In the genomic region with DNA sequence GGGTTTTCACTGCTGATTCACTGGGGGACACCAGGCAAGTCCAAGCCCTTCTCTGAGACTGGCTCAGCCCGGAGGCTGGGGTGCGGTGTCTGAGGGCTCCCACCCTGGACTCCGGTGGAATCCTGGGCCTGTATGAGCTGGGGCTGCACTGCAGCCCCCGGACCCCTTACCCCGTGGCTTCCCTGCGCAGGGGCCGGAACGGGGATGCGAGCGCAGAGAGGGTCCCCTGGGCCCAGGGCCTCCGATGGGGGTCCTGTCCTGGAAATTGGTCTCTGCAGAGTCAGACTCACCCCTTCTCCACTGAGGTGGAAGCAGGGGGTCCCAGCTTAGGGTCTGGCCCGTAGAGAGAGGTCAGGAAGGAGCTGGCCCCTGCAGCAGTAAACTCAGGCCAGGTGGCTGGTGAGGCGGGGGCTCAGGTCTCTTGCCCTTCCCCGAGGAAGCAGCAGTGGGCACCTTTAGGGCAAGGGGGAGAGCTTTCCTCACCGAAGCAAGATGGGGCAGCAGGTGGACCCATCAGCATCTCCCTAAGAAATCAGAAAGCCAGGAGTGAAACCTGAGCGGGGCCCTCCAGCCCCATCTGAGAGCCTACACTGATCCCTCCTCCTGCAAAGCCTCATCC, we compare ENCODE assay signal across 8 cellular contexts. TPM values are rescaled to one million over a fixed set of nuclear protein-coding genes. Genes with fewer than 3 reads are reported as not detected.
DNase-seq lines count a peak whose midpoint lies in the region; ATAC-seq and TF ChIP-seq lines count a peak whose summit lies in the region.

No MANE protein-coding gene starts in this region.

- H3K9me3 ChIP-seq in HAP-1 (no peaks in the 10 kb centered on the region), hepatocyte (ENCODE audit: low read depth) (no peaks in the 10 kb centered on the region), skeletal muscle tissue (ENCODE audit: control insufficient read depth in 3 of 3, low read length in 3 of 3) (no peaks in the 10 kb centered on the region)

- POLR2A ChIA-PET in activated CD8-positive, alpha-beta T cell treated with anti-CD3 and anti-CD28 coated beads for 36 hours (lab: Charles Lee) = interaction anchor here (1.2 to 1.3 kb wide), 2 partner anchors 8 to 201 kb away, joined by 5 read pairs; no protein-coding TSS in a partner anchor

- H3K36me3 Mint-ChIP-seq in activated CD8-positive, alpha-beta T cell treated with anti-CD3 and anti-CD28 coated beads for 36 hours (ENCODE audit: low read depth) = no peaks in the 10 kb centered on the region

- no peak overlapping the region for H2AFZ ChIP-seq in hepatocyte

- H3K9ac ChIP-seq in skeletal muscle tissue (ENCODE audit: low read depth in 1 of 3, low read length in 3 of 3) = peak overlapping the region in 1 of 3 donors; percentile 75

- CTCF ChIA-PET in activated CD8-positive, alpha-beta T cell treated with anti-CD3 and anti-CD28 coated beads for 36 hours (lab: Charles Lee) = interaction anchor here (0.6 to 5.0 kb wide), 29 partner anchors 12 to 393 kb away, joined by 3 to 122 read pairs (median 5); a partner anchor contains a TSS

- peak overlapping the region; percentile 79 for H3K4me3 ChIP-seq in HAP-1
- no peak overlapping the region for H3K4me3 ChIP-seq in hepatocyte
- peak overlapping the region; percentile 68 to 74 (median 73) for H3K4me3 ChIP-seq in skeletal muscle tissue (ENCODE audit: low read length in 3 of 3)

- H3K27ac ChIP-seq in hepatocyte = peak overlapping the region; percentile 98
- H3K27ac ChIP-seq in skeletal muscle tissue (ENCODE audit: low read depth, low read length) = no peak overlapping the region
- no peak overlapping the region for H3K27ac ChIP-seq in substantia nigra (ENCODE audit: low read depth, low read length, poor library complexity, severe bottlenecking)

- H3K27ac Mint-ChIP-seq in activated CD8-positive, alpha-beta T cell treated with anti-CD3 and anti-CD28 coated beads for 36 hours = no peak overlapping the region

- H3K4me3 Mint-ChIP-seq in activated CD8-positive, alpha-beta T cell treated with anti-CD3 and anti-CD28 coated beads for 36 hours = peak overlapping the region; percentile 60

- peaks cover 6% of the 10 kb centered on the region for H3K4me1 ChIP-seq in HAP-1
- H3K4me1 ChIP-seq in hepatocyte (ENCODE audit: insufficient read depth) = peaks cover 16% of the 10 kb centered on the region
- H3K4me1 ChIP-seq in skeletal muscle tissue (ENCODE audit: control insufficient read depth in 3 of 3, insufficient read depth in 3 of 3, low read length in 3 of 3) = peaks cover 15 to 19% (median 15%) of the 10 kb centered on the region in 3 donors

- no peak for TF ChIP-seq CTCF in activated CD8-positive, alpha-beta T cell treated with anti-CD3 and anti-CD28 coated beads for 36 hours (IDR thresholded peaks at IDR 0.05)
- no peak for TF ChIP-seq CTCF in hepatocyte (IDR thresholded peaks at IDR 0.05; ENCODE audit: poor library complexity)

- peak overlapping the region; percentile 100 for H3K4me2 ChIP-seq in hepatocyte

- no peaks in the 10 kb centered on the region for H3K36me3 ChIP-seq in HAP-1 (replicated peaks)
- no peaks in the 10 kb centered on the region for H3K36me3 ChIP-seq in hepatocyte (replicated peaks; ENCODE audit: insufficient read depth, low read depth)
- H3K36me3 ChIP-seq in skeletal muscle tissue (ENCODE audit: control insufficient read depth in 3 of 3, insufficient read depth in 3 of 3, low read length in 3 of 3) = no peaks in the 10 kb centered on the region

- H3K79me2 ChIP-seq in hepatocyte = peaks cover 29% of the 10 kb centered on the region

- H3K27me3 ChIP-seq in HAP-1 (ENCODE audit: low read depth) (no peaks in the 10 kb centered on the region), hepatocyte (no peaks in the 10 kb centered on the region), skeletal muscle tissue (ENCODE audit: control insufficient read depth in 3 of 3, insufficient read depth in 3 of 3, low read length in 3 of 3) (peaks cover 21 to 59% (median 38%) of the 10 kb centered on the region in 3 donors)

- H4K20me1 ChIP-seq in hepatocyte (ENCODE audit: insufficient read depth, poor library complexity, severe bottlenecking) = peaks cover 22% of the 10 kb centered on the region

- intact Hi-C loops in activated CD8-positive, alpha-beta T cell treated with anti-CD3 and anti-CD28 coated beads for 36 hours (cut with micrococcal nuclease) = loop anchor here (2.0 kb wide), 1 partner anchor 201 kb away; no protein-coding TSS in a partner anchor

- in situ Hi-C loops in HAP-1 (cut with MboI; ENCODE audit: low sequenced_read_pairs) = loop anchor here (5.0 kb wide), 1 partner anchor 201 kb away; no protein-coding TSS in a partner anchor

- H3K9me2 ChIP-seq in hepatocyte (replicated peaks; ENCODE audit: insufficient read depth) = no peaks in the 10 kb centered on the region

- H3K4me1 Mint-ChIP-seq in activated CD8-positive, alpha-beta T cell treated with anti-CD3 and anti-CD28 coated beads for 36 hours (ENCODE audit: low read depth) = peaks cover 2% of the 10 kb centered on the region

- no peak for ATAC-seq in activated CD8-positive, alpha-beta T cell treated with anti-CD3 and anti-CD28 coated beads for 36 hours

- no peaks in the 10 kb centered on the region for H3K9me3 Mint-ChIP-seq in activated CD8-positive, alpha-beta T cell treated with anti-CD3 and anti-CD28 coated beads for 36 hours

- peaks cover 3% of the 10 kb centered on the region for H3K27me3 Mint-ChIP-seq in activated CD8-positive, alpha-beta T cell treated with anti-CD3 and anti-CD28 coated beads for 36 hours

- DNase-seq in HAP-1 (ENCODE audit: low spot score in 2 of 2) (no peak), hepatocyte (ENCODE audit: low spot score) (no peak), NCI-H146 (lab: John Stamatoyannopoulos, UW) (no peak), SW480 (ENCODE audit: low spot score) (no peak), pons (ENCODE audit: low spot score) (no peak), substantia nigra (lab: John Stamatoyannopoulos, UW) (no peak)
- DNase-seq in activated CD8-positive, alpha-beta T cell treated with anti-CD3 and anti-CD28 coated beads for 36 hours = no peak

- WGBS in hepatocyte (ENCODE audit: low lambda C conversion rate, missing lambda C conversion rate) = 78% methylated on average over 15 of the region's 16 CpGs

RNA-seq across cellular contexts. Expression of a gene that starts 1.6 kb away (rescaled TPM):
- 1 to 10 TPM; 5.1 to 5.4 TPM for total RNA-seq in activated CD8-positive, alpha-beta T cell treated with anti-CD3 and anti-CD28 coated beads for 36 hours
- 22.2 and 24.9 TPM in 2 replicates for total RNA-seq in hepatocyte
- polyA plus RNA-seq in hepatocyte = 27.5 and 27.7 TPM in 2 replicates
- total RNA-seq in skeletal muscle tissue = 9.9 TPM

RNA-seq across cellular contexts. Expression of a gene that starts 31.5 kb away (rescaled TPM):
- total RNA-seq in activated CD8-positive, alpha-beta T cell treated with anti-CD3 and anti-CD28 coated beads for 36 hours = 1 to 10 TPM; 8.1 to 8.2 TPM
- total RNA-seq in hepatocyte = 13.4 and 14.9 TPM in 2 replicates
- 13.3 and 13.4 TPM in 2 replicates for polyA plus RNA-seq in hepatocyte
- total RNA-seq in skeletal muscle tissue = 3.7 TPM
